ENCODE assay signal across 8 cellular contexts in genomic region chr4:153222790-153223417, GRCh38. TPM values are rescaled to one million over a fixed set of nuclear protein-coding genes. Genes with fewer than 3 reads are reported as not detected.
DNase-seq lines count a peak whose midpoint lies in the region; ATAC-seq and TF ChIP-seq lines count a peak whose summit lies in the region.

No MANE protein-coding gene starts in this region.

- H3K27me3 ChIP-seq in brain microvascular endothelial cell (replicated peaks) (no peaks in the 10 kb centered on the region), iPS-15b (ENCODE audit: control insufficient read depth, insufficient read depth, low read length) (peaks cover 31% of the 10 kb centered on the region), sigmoid colon (no peaks in the 10 kb centered on the region)

- H3K4me3 ChIP-seq in brain microvascular endothelial cell (ENCODE audit: low read depth, low read length), result peak overlapping the region; percentile 70
- H3K4me3 ChIP-seq in iPS-15b (ENCODE audit: low read depth, low read length), result peak overlapping the region; percentile 78
- peak overlapping the region; percentile 62 to 81 (median 69) for H3K4me3 ChIP-seq in sigmoid colon

- no peak overlapping the region for H3K9ac ChIP-seq in iPS-15b (ENCODE audit: low read depth, low read length)

- intact Hi-C loops in sigmoid colon (cut with DNase I), result loop anchor here (5.0 kb wide), 2 partner anchors 71 to 94 kb away; no protein-coding TSS in a partner anchor

- DNase-seq in AG08395 (ENCODE audit: low spot score) (peak; percentile 61), SK-N-DZ (ENCODE audit: low spot score) (peak; percentile 53), brain microvascular endothelial cell (no peak), sigmoid colon (peak; percentile 78), SIG-M5 treated with dmso at 0.1 percent for 504 hours (lab: John Stamatoyannopoulos, UW; ENCODE audit: unreplicated experiment) (no peak)

- no peak for TF ChIP-seq EP300 in sigmoid colon (IDR thresholded peaks at IDR 0.05)

- no peak for TF ChIP-seq POLR2A in sigmoid colon (IDR thresholded peaks at IDR 0.05)

- in situ Hi-C loops in brain microvascular endothelial cell (cut with HindIII; ENCODE audit: low pct_ligation_motif_present, low sequenced_read_pairs), result no loop called here

- WGBS in sigmoid colon, 2 donors, result 21 to 26% methylated on average over 57 of the region's 57 CpGs

- no peaks in the 10 kb centered on the region for H3K36me3 ChIP-seq in brain microvascular endothelial cell (replicated peaks)
- no peaks in the 10 kb centered on the region for H3K36me3 ChIP-seq in iPS-15b (ENCODE audit: control insufficient read depth, insufficient read depth, low read length)
- no peaks in the 10 kb centered on the region for H3K36me3 ChIP-seq in sigmoid colon

- ATAC-seq in GM19025 (IDR thresholded peaks at IDR 0.05; ENCODE audit: low read depth, unreplicated experiment) (peak; percentile 58), HG03108 (IDR thresholded peaks at IDR 0.05; ENCODE audit: unreplicated experiment) (peak; percentile 50)

- TF ChIP-seq CTCF in brain microvascular endothelial cell (IDR thresholded peaks at IDR 0.05; ENCODE audit: low read depth, low read length, missing control alignments) (no peak), sigmoid colon (IDR thresholded peaks at IDR 0.05) (no peak)

- peak overlapping the region; percentile 63 for H3K27ac ChIP-seq in brain microvascular endothelial cell
- peak overlapping the region; percentile 90 to 96 (median 94) for H3K27ac ChIP-seq in sigmoid colon

- peaks cover 7% of the 10 kb centered on the region for H3K4me1 ChIP-seq in iPS-15b (ENCODE audit: control insufficient read depth, insufficient read depth, low read length)
- peaks cover 0 to 39% (median 21%) of the 10 kb centered on the region in 4 donors for H3K4me1 ChIP-seq in sigmoid colon

- H3K9me3 ChIP-seq in iPS-15b (ENCODE audit: control insufficient read depth, insufficient read depth, low read length), result no peaks in the 10 kb centered on the region
- no peaks in the 10 kb centered on the region for H3K9me3 ChIP-seq in sigmoid colon

RNA-seq across cellular contexts. Expression of gene TRIM2, which starts 18.7 kb away (rescaled TPM):
- 27.6 and 36.5 TPM in 2 replicates for polyA plus RNA-seq in SK-N-DZ (2014; cell fraction: cytosol; rRNA removed)
- 18.9 and 20.8 TPM in 2 replicates for polyA plus RNA-seq in SK-N-DZ (2014; cell fraction: nucleus; rRNA removed)
- 10 to 100 TPM; 31.6 to 51.7 (median 34.7) TPM for total RNA-seq in sigmoid colon
- 10 to 100 TPM; 19.8 to 26.8 (median 25.5) TPM for polyA plus RNA-seq in sigmoid colon

Comparison
In these comparisons a context has a peak if more than half of its experiments do, and no peak if none do; other contexts are left out.
1. DNase-seq: peak in AG08395 (single experiment), SK-N-DZ (single experiment) and sigmoid colon (single experiment); none in brain microvascular endothelial cell (single experiment) and SIG-M5 treated with dmso at 0.1 percent for 504 hours (single experiment).
2. Peak in every context shown above with its lines, with median percentiles within 50 percentile points of each other: H3K4me3 ChIP-seq.